In genomic region chr10:50392426-50392825, GRCh38 we compare ENCODE assay signal across 19 cellular contexts.
A peak's percentile ranks its signal among the peaks of the same experiment; 100 is the strongest.
DNase-seq lines count a peak whose midpoint lies in the region; TF ChIP-seq lines count a peak whose summit lies in the region.
"Had no signal": no experiment of that assay in that cellular context is flagged by ENCODE, and none has a peak within 500 bp of the region (broad histone marks: within the 10 kb centered on the region; RNA-seq: fewer than 3 reads in every experiment).

No MANE protein-coding gene starts in this region.

- H3K36me3 ChIP-seq in ACC112 (ENCODE audit: insufficient read depth, low read length) (no peaks in the 10 kb centered on the region), brain microvascular endothelial cell (replicated peaks) (no peaks in the 10 kb centered on the region), liver (ENCODE audit: control insufficient read depth in 4 of 4, insufficient read depth in 3 of 4, low read depth in 1 of 4, low read length in 3 of 4) (no peaks in the 10 kb centered on the region)

- 55% methylated on average over 5 of the region's 5 CpGs for WGBS in liver

- H3K27ac ChIP-seq in ACC112 (ENCODE audit: low read depth, low read length) (peak overlapping the region; percentile 98), brain microvascular endothelial cell (peak overlapping the region; percentile 94), liver (ENCODE audit: low read depth in 1 of 2, low read length in 2 of 2) (peak overlapping the region; percentile 82 to 94)
- H3K27ac ChIP-seq: BLaER1 treated with 17β-estradiol and CSF1 and Interleukin-3, amounts not matched to agents 10 nM and 100 nM; SJSA1 had no signal

- H3K4me1 ChIP-seq in ACC112 (ENCODE audit: control insufficient read depth, insufficient read depth, low read length, unreplicated experiment) (peaks cover 50% of the 10 kb centered on the region), liver (ENCODE audit: control insufficient read depth in 4 of 4, insufficient read depth in 4 of 4, low read length in 3 of 4) (peaks cover 11 to 74% (median 49%) of the 10 kb centered on the region in 4 donors)

- in situ Hi-C loops in brain microvascular endothelial cell (cut with HindIII; ENCODE audit: low pct_ligation_motif_present, low sequenced_read_pairs): no loop called here

- H3K27me3 ChIP-seq in ACC112 (ENCODE audit: insufficient read depth, low read length) (no peaks in the 10 kb centered on the region), brain microvascular endothelial cell (replicated peaks) (no peaks in the 10 kb centered on the region), liver (ENCODE audit: control insufficient read depth in 4 of 4, insufficient read depth in 4 of 4, low read length in 3 of 4) (no peaks in the 10 kb centered on the region)
- H3K27me3 ChIP-seq: BLaER1 treated with 17β-estradiol and CSF1 and Interleukin-3, amounts not matched to agents 10 nM and 100 nM; SJSA1 had no signal

- TF ChIP-seq CTCF in brain microvascular endothelial cell (IDR thresholded peaks at IDR 0.05; ENCODE audit: low read depth, low read length, missing control alignments) (no peak), liver (IDR thresholded peaks at IDR 0.05; ENCODE audit: low read depth, low read length, missing input control) (no peak)

- H3K9me3 ChIP-seq in liver (ENCODE audit: control insufficient read depth in 4 of 4, low read length in 3 of 4): no peaks in the 10 kb centered on the region
- H3K9me3 ChIP-seq: BLaER1 treated with 17β-estradiol and CSF1 and Interleukin-3, amounts not matched to agents 10 nM and 100 nM; SJSA1 had no signal

- DNase-seq in DMS53 treated with DMSO at 0.1 percent for 48 hours (lab: John Stamatoyannopoulos, UW; ENCODE audit: unreplicated experiment) (peak; percentile 17), brain microvascular endothelial cell (no peak), D341Med (ENCODE audit: low spot score) (no peak), NCI-H510A (lab: John Stamatoyannopoulos, UW) (no peak)
- DNase-seq in effector CD8-positive, alpha-beta T cell (lab: John Stamatoyannopoulos, UW): no peak
- DNase-seq: AML-193; CD8-positive, alpha-beta memory T cell; NCI-H1092 treated with DMSO at 0.1 percent for 48 hours; NCI-H1436; NCI-H187 treated with DMSO at 0.1 percent for 48 hours; NCI-H2171 treated with DMSO at 0.1 percent for 48 hours; NCI-H524 treated with DMSO at 0.1 percent for 48 hours; NCI-H774; Right ventricle myocardium superior; T-cell had no signal

- peaks cover 49% of the 10 kb centered on the region for H3K79me2 ChIP-seq in ACC112 (ENCODE audit: control insufficient read depth, insufficient read depth, low read length, unreplicated experiment)

- no peak overlapping the region for H2AFZ ChIP-seq in ACC112 (ENCODE audit: low read length, unreplicated experiment)

- no peak overlapping the region for H3K4me3 ChIP-seq in ACC112 (ENCODE audit: low read depth, low read length)
- H3K4me3 ChIP-seq in brain microvascular endothelial cell (ENCODE audit: low read depth, low read length): no peak overlapping the region
- H3K4me3 ChIP-seq in liver (ENCODE audit: low read depth in 1 of 3, low read length in 3 of 3): no peak overlapping the region
- H3K4me3 ChIP-seq: BLaER1 treated with 17β-estradiol and CSF1 and Interleukin-3, amounts not matched to agents 10 nM and 100 nM; SJSA1 had no signal

- peak in 1 of 2 donors; percentile 26 for TF ChIP-seq RAD21 in liver (IDR thresholded peaks at IDR 0.05)

- H3K9ac ChIP-seq in liver (ENCODE audit: low read depth in 1 of 2, low read length in 2 of 2): no peak overlapping the region
- H3K9ac ChIP-seq: BLaER1 treated with 17β-estradiol and CSF1 and Interleukin-3, amounts not matched to agents 10 nM and 100 nM had no signal

TF ChIP-seq in liver, 16 proteins besides CTCF, POLR2A, EP300 and RAD21:
- TF ChIP-seq SP1 (IDR thresholded peaks at IDR 0.05) (peak; percentile 87), ZBTB33 (IDR thresholded peaks at IDR 0.05) (no peak), YY1 (IDR thresholded peaks at IDR 0.05) (peak; percentile 90), HNF4A (conservative IDR thresholded peaks at IDR 0.05) (peak; percentile 88 to 94), GABPA (IDR thresholded peaks at IDR 0.05 in 1 of 2, conservative IDR thresholded peaks at IDR 0.05 in 1 of 2) (no peak), FOXA2 (IDR thresholded peaks at IDR 0.05) (peak; percentile 92), TAF1 (conservative IDR thresholded peaks at IDR 0.05) (no peak), FOXA1 (IDR thresholded peaks at IDR 0.05) (peak; percentile 87), RXRA (IDR thresholded peaks at IDR 0.05) (peak; percentile 61 to 67), HNF4G (IDR thresholded peaks at IDR 0.05) (peak; percentile 73), EGR1 (IDR thresholded peaks at IDR 0.05; ENCODE audit: low read depth in 2 of 2) (peak in 1 of 2 donors; percentile 30), REST (IDR thresholded peaks at IDR 0.05) (no peak), NR2F2 (IDR thresholded peaks at IDR 0.05) (no peak), JUND (IDR thresholded peaks at IDR 0.05) (peak; percentile 70 to 82)
- TF ChIP-seq, protein P1, sequence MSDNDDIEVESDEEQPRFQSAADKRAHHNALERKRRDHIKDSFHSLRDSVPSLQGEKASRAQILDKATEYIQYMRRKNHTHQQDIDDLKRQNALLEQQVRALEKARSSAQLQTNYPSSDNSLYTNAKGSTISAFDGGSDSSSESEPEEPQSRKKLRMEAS (IDR thresholded peaks at IDR 0.05): no peak
- TF ChIP-seq, protein P2, sequence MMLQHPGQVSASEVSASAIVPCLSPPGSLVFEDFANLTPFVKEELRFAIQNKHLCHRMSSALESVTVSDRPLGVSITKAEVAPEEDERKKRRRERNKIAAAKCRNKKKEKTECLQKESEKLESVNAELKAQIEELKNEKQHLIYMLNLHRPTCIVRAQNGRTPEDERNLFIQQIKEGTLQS (IDR thresholded peaks at IDR 0.05): peak; percentile 50
TF ChIP-seq in liver: peak in this region for 10.
